In genomic region chr12:104295954-104296353, GRCh38 we compare ENCODE assay signal across 1 cellular context.
TF ChIP-seq lines count a peak whose summit lies in the region.

No MANE protein-coding gene starts in this region.

TF ChIP-seq in A549, 52 proteins besides CTCF, POLR2A, EP300 and RAD21 (continued from another document):
- TF ChIP-seq PBX3 (IDR thresholded peaks at IDR 0.05) (no peak), SMC3 (IDR thresholded peaks at IDR 0.05) (no peak), FOSB (CRISPR knock-in tag; IDR thresholded peaks at IDR 0.05) (peak; percentile 57; the same call in 1 of the 2 replicates), KDM1A (IDR thresholded peaks at IDR 0.05; ENCODE audit: low read depth) (no peak), HEYL (CRISPR knock-in tag; IDR thresholded peaks at IDR 0.05) (0 out of 2 replicates have a peak, but pooled peaks have one; percentile 22), RFX5 (IDR thresholded peaks at IDR 0.05) (no peak), CBX2 (IDR thresholded peaks at IDR 0.05; ENCODE audit: borderline replicate concordance, low read depth) (no peak), ATOH8 (CRISPR knock-in tag; IDR thresholded peaks at IDR 0.05; ENCODE audit: low read depth) (no peak), USF2 (IDR thresholded peaks at IDR 0.05) (no peak), MAX (IDR thresholded peaks at IDR 0.05) (peak; percentile 33; the same call in 1 of the 2 replicates), HOXA7 (CRISPR knock-in tag; IDR thresholded peaks at IDR 0.05) (peak; percentile 83)
